ENCODE assay signal across 9 cellular contexts in the genomic region with DNA sequence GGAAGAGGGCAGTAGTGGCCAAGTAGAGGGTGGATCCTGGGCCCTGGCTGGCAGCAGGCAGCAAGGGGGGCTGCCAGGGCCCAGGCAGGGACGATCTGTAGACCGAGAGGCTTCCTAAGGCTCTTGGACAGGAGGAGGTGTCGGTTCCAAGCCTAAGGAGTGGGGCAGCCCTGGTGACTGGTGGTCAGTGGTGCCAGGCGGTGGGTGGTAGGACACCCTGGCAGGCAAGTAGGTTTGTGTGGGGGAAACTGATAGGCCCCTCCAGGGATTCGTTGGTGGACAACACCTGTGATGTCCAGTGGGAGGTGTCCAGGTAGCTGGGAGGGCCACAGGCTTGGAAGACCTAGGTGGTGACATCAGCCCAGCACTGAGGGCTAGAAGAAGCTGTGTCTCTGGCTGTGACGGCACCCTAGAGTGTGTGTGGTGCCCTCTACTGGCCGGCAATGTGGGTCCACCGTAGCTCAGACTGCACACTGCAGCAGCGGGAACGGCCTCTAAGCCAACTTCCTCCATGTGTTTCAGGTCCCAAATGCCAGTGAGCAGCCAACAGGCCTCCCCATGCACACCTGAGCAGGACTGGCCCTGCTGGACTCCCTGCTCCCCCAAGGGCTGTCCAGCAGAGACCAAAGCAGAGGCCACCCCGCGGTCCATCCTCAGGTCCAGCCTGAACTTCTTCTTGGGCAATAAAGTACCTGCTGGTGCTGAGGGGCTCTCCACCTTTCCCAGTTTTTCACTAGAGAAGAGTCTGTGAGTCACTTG. TPM values are rescaled to one million over a fixed set of nuclear protein-coding genes. Genes with fewer than 3 reads are reported as not detected.
DNase-seq lines count a peak whose midpoint lies in the region; ATAC-seq, FAIRE-seq and TF ChIP-seq lines count a peak whose summit lies in the region.
"Had no signal": no experiment of that assay in that cellular context is flagged by ENCODE, and none has a peak within 500 bp of the region (broad histone marks: within the 10 kb centered on the region; RNA-seq: fewer than 3 reads in every experiment).

No MANE protein-coding gene starts in this region.

- WGBS in iPS DF 6.9 (ENCODE audit: insufficient coverage, insufficient read length) = no CpG with 5 or more reads among the region's 12 CpGs

- H3K4me3 ChIP-seq in astrocyte (ENCODE audit: insufficient read depth, low read depth, low read length) (no peak overlapping the region), iPS DF 6.9 (ENCODE audit: low read length) (no peak overlapping the region)

- no peaks in the 10 kb centered on the region for H3K79me2 ChIP-seq in astrocyte (ENCODE audit: insufficient read depth, low read length)

- H3K9me3 ChIP-seq in astrocyte (ENCODE audit: insufficient read depth, low read depth, low read length) = no peaks in the 10 kb centered on the region
- no peaks in the 10 kb centered on the region for H3K9me3 ChIP-seq in iPS DF 6.9 (ENCODE audit: control insufficient read depth, insufficient read depth, low read length)

- no peak overlapping the region for H3K4me3 Mint-ChIP-seq in astrocyte (ENCODE audit: unreplicated experiment)

- peaks cover 28% of the 10 kb centered on the region for H4K20me1 ChIP-seq in astrocyte (ENCODE audit: insufficient read depth, low read length)

- DNase-seq in Daoy (ENCODE audit: low read depth) (peak; percentile 63), KG1 (lab: John Stamatoyannopoulos, UW) (peak; percentile 56), T-helper 22 cell (ENCODE audit: low read depth) (peak; percentile 4), astrocyte (ENCODE audit: low read depth) (no peak), iPS DF 6.9 (ENCODE audit: low read depth, low spot score) (peak; percentile 54)
- peak; percentile 51 to 63 for DNase-seq in stimulated activated CD4-positive, alpha-beta T cell treated with anti-CD3 and anti-CD28 coated beads, Interleukin-1b, Interleukin-23, amount 100 ng/mL, for 4 hours (ENCODE audit: low read depth in 2 of 2)

- ATAC-seq in GM21717 (IDR thresholded peaks at IDR 0.05; ENCODE audit: unreplicated experiment) = no peak
- ATAC-seq in HG03097 (IDR thresholded peaks at IDR 0.05; ENCODE audit: low FRiP score, unreplicated experiment) = no peak

- no peak overlapping the region for H3K27ac Mint-ChIP-seq in astrocyte (ENCODE audit: unreplicated experiment)

- H3K9ac ChIP-seq in astrocyte (ENCODE audit: low read length) = no peak overlapping the region

- H3K27me3 Mint-ChIP-seq in astrocyte (ENCODE audit: low read depth, unreplicated experiment) = no peaks in the 10 kb centered on the region

- no peak overlapping the region for H3K4me2 ChIP-seq in astrocyte (ENCODE audit: low read length)

- H2AFZ ChIP-seq in astrocyte (ENCODE audit: low read depth, low read length) = no peak overlapping the region

- TF ChIP-seq CTCF in astrocyte (IDR thresholded peaks at IDR 0.05; ENCODE audit: insufficient read depth, low read depth, low read length) = peak; percentile 57

- no peak overlapping the region for H3K27ac ChIP-seq in astrocyte (ENCODE audit: low read depth, low read length)
- no peak overlapping the region for H3K27ac ChIP-seq in iPS DF 6.9 (ENCODE audit: low read length)

- no peaks in the 10 kb centered on the region for H3K27me3 ChIP-seq in astrocyte (ENCODE audit: insufficient read depth, low read length)
- no peaks in the 10 kb centered on the region for H3K27me3 ChIP-seq in iPS DF 6.9 (ENCODE audit: control insufficient read depth, insufficient read depth, low read length)

- H3K4me1 Mint-ChIP-seq in astrocyte (ENCODE audit: low read depth, unreplicated experiment) = no peaks in the 10 kb centered on the region

- no peaks in the 10 kb centered on the region for H3K4me1 ChIP-seq in astrocyte (ENCODE audit: insufficient read depth, low read length)
- no peaks in the 10 kb centered on the region; the same call in 1 of the 2 replicates for H3K4me1 ChIP-seq in iPS DF 6.9 (ENCODE audit: control insufficient read depth, insufficient read depth, low read length)

- no peak for FAIRE-seq in astrocyte (lab: Jason Lieb, UNC)

- H3K36me3 Mint-ChIP-seq in astrocyte (ENCODE audit: low read depth, unreplicated experiment) = peaks cover 18% of the 10 kb centered on the region

- H3K36me3 ChIP-seq in astrocyte (ENCODE audit: insufficient read depth, low read length) (peaks cover 17% of the 10 kb centered on the region), iPS DF 6.9 (ENCODE audit: control insufficient read depth, insufficient read depth, low read length) (peaks cover 26% of the 10 kb centered on the region)

- no peaks in the 10 kb centered on the region for H3K9me3 Mint-ChIP-seq in astrocyte (ENCODE audit: unreplicated experiment)

RNA-seq across cellular contexts. Expression of a gene that starts 9.4 kb away (rescaled TPM):
- total RNA-seq in Daoy (2014; rRNA removed; shearing (Covaris generic)) = 45.1 and 56.7 TPM in 2 replicates
- total RNA-seq in astrocyte = 63.4 and 65.2 TPM in 2 replicates

RNA-seq across cellular contexts. Expression of a gene that starts 22.2 kb away (rescaled TPM):
- total RNA-seq in Daoy (2014; rRNA removed; shearing (Covaris generic)) = 1.4 and 4.2 TPM in 2 replicates
- total RNA-seq in astrocyte = 8.3 and 10.8 TPM in 2 replicates

RNA-seq across cellular contexts. Expression of a gene that starts 54.0 kb away (rescaled TPM):
- total RNA-seq in Daoy (2014; rRNA removed; shearing (Covaris generic)) = not detected in 2 replicates
- total RNA-seq in astrocyte = not detected in 2 replicates
- total RNA-seq: activated CD8-positive, alpha-beta memory T cell treated with anti-CD3 and anti-CD28 coated beads for 36 hours had no signal
